ENCODE assay signal across 7 cellular contexts in the genomic region with DNA sequence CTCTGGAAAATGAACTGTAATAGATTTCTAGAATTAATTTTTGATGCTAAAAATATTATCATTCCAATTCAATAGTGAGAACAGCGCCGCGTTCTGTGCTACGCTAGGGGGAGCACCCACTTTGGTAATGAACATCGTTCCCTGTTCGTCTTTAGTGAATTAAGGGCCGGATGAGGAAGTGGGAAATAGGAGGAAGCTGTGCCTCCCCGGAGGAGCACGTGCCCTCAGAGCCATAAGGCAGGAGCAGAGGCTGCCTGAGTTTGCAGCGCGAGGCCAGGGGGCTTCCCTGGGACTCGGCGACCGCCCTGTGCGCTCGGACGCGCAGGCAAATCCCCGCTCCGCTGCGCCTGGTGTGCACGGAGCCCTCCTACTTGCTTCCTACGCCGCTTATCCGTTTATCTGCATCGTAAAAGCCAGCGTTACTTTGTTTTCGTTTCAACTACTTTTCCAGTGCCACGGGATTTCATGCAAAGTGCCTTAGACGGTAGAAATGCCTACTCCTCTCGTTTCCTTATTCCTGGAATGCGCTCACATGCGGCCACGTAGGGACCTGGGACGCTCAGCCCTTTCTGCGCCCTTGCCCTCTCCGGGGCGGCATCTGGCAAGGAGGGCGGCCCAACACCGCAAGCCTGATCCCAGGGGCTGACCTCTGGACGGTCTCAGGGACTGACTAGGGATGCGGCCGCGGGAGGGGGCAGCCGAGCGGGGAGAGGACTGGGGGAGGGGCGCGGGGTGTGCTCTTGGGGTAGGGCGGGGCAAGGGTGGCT.
DNase-seq lines count a peak whose midpoint lies in the region; ATAC-seq, FAIRE-seq and TF ChIP-seq lines count a peak whose summit lies in the region.

No MANE protein-coding gene starts in this region.

- H2AFZ ChIP-seq in GM23338: peak overlapping the region; percentile 96
- H2AFZ ChIP-seq in keratinocyte (ENCODE audit: control insufficient read depth, low read length): peak overlapping the region; percentile 84

- H3K9ac ChIP-seq in keratinocyte (ENCODE audit: control insufficient read depth, extremely low read depth, insufficient read depth, low read length): no peak overlapping the region

- no peaks in the 10 kb centered on the region for H3K9me2 ChIP-seq in GM23338 (ENCODE audit: insufficient read depth)

- H3K27me3 Mint-ChIP-seq in GM23338 (ENCODE audit: insufficient read depth, low read depth, poor library complexity): peaks cover 36% of the 10 kb centered on the region

- dilution Hi-C loops in keratinocyte (cut with MboI; ENCODE audit: extremely low pct_ligation_motif_present, low sequenced_read_pairs): no loop called here

- no peaks in the 10 kb centered on the region for H3K9me1 ChIP-seq in keratinocyte (ENCODE audit: control insufficient read depth, extremely low read depth, insufficient read depth, low read length)

- peak overlapping the region; percentile 51 for H3K4me3 ChIP-seq in GM23338
- peak overlapping the region in 2 of 3 experiments; percentile 12 to 22 for H3K4me3 ChIP-seq in keratinocyte (ENCODE audit: control insufficient read depth in 2 of 3, extremely low read depth in 1 of 3, insufficient read depth in 2 of 3, low read depth in 1 of 3, low read length in 3 of 3)
- H3K4me3 ChIP-seq in spleen: peak overlapping the region in 3 of 8 donors; percentile 4 to 53 (median 9)

- H3K36me3 ChIP-seq in GM23338 (ENCODE audit: insufficient read depth) (no peaks in the 10 kb centered on the region), keratinocyte (ENCODE audit: control insufficient read depth in 2 of 2, extremely low read depth in 1 of 2, insufficient read depth in 2 of 2, low read length in 2 of 2) (no peaks in the 10 kb centered on the region), spleen (no peaks in the 10 kb centered on the region)

- DNase-seq in GM23338 (ENCODE audit: low spot score) (peak; percentile 82), SKM-1 treated with dmso at 0.1 percent for 144 hours (lab: John Stamatoyannopoulos, UW; ENCODE audit: unreplicated experiment) (peak; percentile 91), cerebellar cortex (ENCODE audit: low spot score) (peak; percentile 67), keratinocyte (ENCODE audit: low read depth, low spot score) (peak; percentile 19), spleen (peak; percentile 83), NCI-H345 (lab: John Stamatoyannopoulos, UW) (no peak)

- peaks cover 5% of the 10 kb centered on the region; the same call in 1 of the 2 replicates for H3K4me1 ChIP-seq in GM23338 (ENCODE audit: insufficient read depth)
- H3K4me1 ChIP-seq in keratinocyte (ENCODE audit: control insufficient read depth, extremely low read depth, insufficient read depth, low read length): peaks cover 6% of the 10 kb centered on the region
- peaks cover 0 to 26% (median 22%) of the 10 kb centered on the region in 6 donors for H3K4me1 ChIP-seq in spleen

- peak; percentile 70 for ATAC-seq in GM23338
- no peak for ATAC-seq in HG02973 (IDR thresholded peaks at IDR 0.05; ENCODE audit: unreplicated experiment)

- peak overlapping the region; percentile 70 for H3K4me3 Mint-ChIP-seq in GM23338

- no peak for FAIRE-seq in keratinocyte (lab: Jason Lieb, UNC)

- H3K27ac Mint-ChIP-seq in GM23338: peak overlapping the region; percentile 27; the same call in 1 of the 2 replicates

- H3K4me2 ChIP-seq in GM23338 (peak overlapping the region; percentile 76), keratinocyte (ENCODE audit: control insufficient read depth, extremely low read depth, insufficient read depth, low read depth, low read length) (peak overlapping the region; percentile 67)

- H3K27ac ChIP-seq in GM23338 (ENCODE audit: low read depth) (no peak overlapping the region), keratinocyte (ENCODE audit: control insufficient read depth, insufficient read depth, low read length) (no peak overlapping the region), spleen (no peak overlapping the region)

- H3K9me3 Mint-ChIP-seq in GM23338: peaks cover 12% of the 10 kb centered on the region; the same call in 2 of the 3 replicates

- TF ChIP-seq POLR2A in spleen (IDR thresholded peaks at IDR 0.05): no peak

- H3K79me2 ChIP-seq in GM23338 (replicated peaks; ENCODE audit: insufficient read depth): no peaks in the 10 kb centered on the region
- no peaks in the 10 kb centered on the region for H3K79me2 ChIP-seq in keratinocyte (ENCODE audit: control insufficient read depth, insufficient read depth, low read length)

- H3K27me3 ChIP-seq in GM23338 (ENCODE audit: insufficient read depth): peaks cover 23% of the 10 kb centered on the region
- no peaks in the 10 kb centered on the region for H3K27me3 ChIP-seq in keratinocyte (ENCODE audit: control insufficient read depth, extremely low read depth, insufficient read depth, low read length)
- H3K27me3 ChIP-seq in spleen (replicated peaks in 1 of 7): peaks cover 0 to 48% (median 0%) of the 10 kb centered on the region in 7 donors

- no peaks in the 10 kb centered on the region for H3K36me3 Mint-ChIP-seq in GM23338 (ENCODE audit: low read depth)

- no peaks in the 10 kb centered on the region for H3K9me3 ChIP-seq in keratinocyte (ENCODE audit: control insufficient read depth, low read depth, low read length)
- peaks cover 0 to 6% (median 0%) of the 10 kb centered on the region in 8 donors for H3K9me3 ChIP-seq in spleen

- TF ChIP-seq CTCF in GM23338 (conservative IDR thresholded peaks at IDR 0.05; ENCODE audit: low read depth in 2 of 2) (peak; percentile 78 to 84), keratinocyte (optimal IDR thresholded peaks at IDR 0.05 in 1 of 3, IDR thresholded peaks at IDR 0.05 in 1 of 3, conservative IDR thresholded peaks at IDR 0.05 in 1 of 3; ENCODE audit: extremely low read depth in 1 of 3, insufficient read depth in 2 of 3, low read length in 3 of 3) (peak; percentile 48 to 64 (median 63)), spleen (IDR thresholded peaks at IDR 0.05 in 8 of 11, conservative IDR thresholded peaks at IDR 0.05 in 3 of 11) (peak in 9 of 11 experiments; percentile 24 to 69 (median 53))

- WGBS in spleen, 5 donors: 12 to 25% (median 21%) methylated on average over 47 to 49 of the region's 49 CpGs

- H3K4me1 Mint-ChIP-seq in GM23338: peaks cover 15% of the 10 kb centered on the region

- 0 out of 2 replicates have a peak, but pooled peaks cover 4% of the 10 kb centered on the region for H3F3A ChIP-seq in GM23338 (replicated peaks; ENCODE audit: low read depth)

- no peaks in the 10 kb centered on the region for H4K20me1 ChIP-seq in GM23338 (replicated peaks; ENCODE audit: insufficient read depth)
- no peaks in the 10 kb centered on the region for H4K20me1 ChIP-seq in keratinocyte (ENCODE audit: control insufficient read depth, extremely low read depth, insufficient read depth, low read length)

- intact Hi-C loops in spleen (cut with DNase I; ENCODE audit: low total_unique reads): no loop called here

TF ChIP-seq in GM23338, 12 proteins besides CTCF, POLR2A, EP300 and RAD21 (continues in another document):
- TF ChIP-seq ZNF114 (CRISPR knock-in tag; IDR thresholded peaks at IDR 0.05) (no peak), NANOG (IDR thresholded peaks at IDR 0.05; ENCODE audit: borderline replicate concordance) (no peak), POLR2AphosphoS5 (IDR thresholded peaks at IDR 0.05; ENCODE audit: low read depth) (no peak), STAT1 (IDR thresholded peaks at IDR 0.05; ENCODE audit: unreplicated experiment) (no peak)
